22 cellular contexts compared by ENCODE assay signal in genomic region chr12:53244337-53244736, GRCh38. TPM values are rescaled to one million over a fixed set of nuclear protein-coding genes. Genes with fewer than 3 reads are reported as not detected.
DNase-seq lines count a peak whose midpoint lies in the region; ATAC-seq and TF ChIP-seq lines count a peak whose summit lies in the region.
"Had no signal": no experiment of that assay in that cellular context is flagged by ENCODE, and none has a peak within 500 bp of the region (broad histone marks: within the 10 kb centered on the region; RNA-seq: fewer than 3 reads in every experiment).

No MANE protein-coding gene starts in this region.

- H3K9me3 ChIP-seq in cardiac muscle cell (ENCODE audit: low read depth) (no peaks in the 10 kb centered on the region), left ventricle myocardium inferior (replicated peaks) (no peaks in the 10 kb centered on the region)
- H3K9me3 ChIP-seq: breast epithelium, lower lobe of right lung had no signal

- no peaks in the 10 kb centered on the region for H3K36me3 ChIP-seq in cardiac muscle cell
- no peaks in the 10 kb centered on the region for H3K36me3 ChIP-seq in left ventricle myocardium inferior
- H3K36me3 ChIP-seq: breast epithelium, lower lobe of right lung, WERI-Rb-1 had no signal

- peaks cover 6% of the 10 kb centered on the region for H3K4me1 Mint-ChIP-seq in activated T-helper 1 cell treated with anti-CD3 and anti-CD28 coated beads, Interleukin-12 subunit alpha, Interleukin-12 subunit beta, Interleukin-2, Interleukin-4 antibody, amounts not matched to agents 30 ng/mL and 10 ng/mL and 1 ng/mL, durations not matched to agents 14 hours and 24 hours and 36 hours (ENCODE audit: low read depth)
- peaks cover 27% of the 10 kb centered on the region for H3K4me1 Mint-ChIP-seq in stimulated activated memory B cell treated with anti-CD40 and anti-IgM and Interleukin-4, amounts not matched to agents 10 μg/mL and 1 μg/mL and 100 μg/mL, for 72 hours

- intact Hi-C loops in left ventricle myocardium inferior (cut with micrococcal nuclease) = no loop called here
- intact Hi-C loops in activated T-helper 1 cell treated with anti-CD3 and anti-CD28 coated beads, Interleukin-12 subunit alpha, Interleukin-12 subunit beta, Interleukin-2, Interleukin-4 antibody, amounts not matched to agents 30 ng/mL and 10 ng/mL and 1 ng/mL, durations not matched to agents 14 hours and 24 hours and 36 hours (cut with micrococcal nuclease) = no loop called here

- no peak for ATAC-seq in stimulated activated memory B cell treated with anti-CD40 and anti-IgM and Interleukin-4, amounts not matched to agents 10 μg/mL and 1 μg/mL and 100 μg/mL, for 72 hours
- no peak for ATAC-seq in GM21786 (IDR thresholded peaks at IDR 0.05; ENCODE audit: unreplicated experiment)
- ATAC-seq: activated CD8-positive, alpha-beta T cell treated with anti-CD3 and anti-CD28 coated beads, Interleukin-2, amount 10 ng/mL, durations not matched to agents 7 days and 5 days; lower lobe of right lung; Panc1 had no signal

- H3K4me3 ChIP-seq in cardiac muscle cell (no peak overlapping the region), left ventricle myocardium inferior (no peak overlapping the region)
- H3K4me3 ChIP-seq: breast epithelium, lower lobe of right lung had no signal

- H3K27me3 ChIP-seq in cardiac muscle cell = no peaks in the 10 kb centered on the region
- H3K27me3 ChIP-seq in left ventricle myocardium inferior (ENCODE audit: low read depth) = peaks cover 9% of the 10 kb centered on the region
- H3K27me3 ChIP-seq: breast epithelium had no signal

- peaks cover 14% of the 10 kb centered on the region for H3K4me1 ChIP-seq in cardiac muscle cell (ENCODE audit: low read depth)
- no peaks in the 10 kb centered on the region for H3K4me1 ChIP-seq in left ventricle myocardium inferior
- H3K4me1 ChIP-seq: breast epithelium, lower lobe of right lung had no signal

- no peaks in the 10 kb centered on the region for H3K36me3 Mint-ChIP-seq in activated T-helper 1 cell treated with anti-CD3 and anti-CD28 coated beads, Interleukin-12 subunit alpha, Interleukin-12 subunit beta, Interleukin-2, Interleukin-4 antibody, amounts not matched to agents 30 ng/mL and 10 ng/mL and 1 ng/mL, durations not matched to agents 14 hours and 24 hours and 36 hours (ENCODE audit: low read depth)
- no peaks in the 10 kb centered on the region for H3K36me3 Mint-ChIP-seq in stimulated activated memory B cell treated with anti-CD40 and anti-IgM and Interleukin-4, amounts not matched to agents 10 μg/mL and 1 μg/mL and 100 μg/mL, for 72 hours

- peaks cover 31% of the 10 kb centered on the region for H3K27me3 Mint-ChIP-seq in activated T-helper 1 cell treated with anti-CD3 and anti-CD28 coated beads, Interleukin-12 subunit alpha, Interleukin-12 subunit beta, Interleukin-2, Interleukin-4 antibody, amounts not matched to agents 30 ng/mL and 10 ng/mL and 1 ng/mL, durations not matched to agents 14 hours and 24 hours and 36 hours (ENCODE audit: insufficient read depth)
- no peaks in the 10 kb centered on the region for H3K27me3 Mint-ChIP-seq in stimulated activated memory B cell treated with anti-CD40 and anti-IgM and Interleukin-4, amounts not matched to agents 10 μg/mL and 1 μg/mL and 100 μg/mL, for 72 hours
- H3K27me3 Mint-ChIP-seq: CD4-positive, alpha-beta T cell had no signal

- peak overlapping the region; percentile 7 for H3K4me3 Mint-ChIP-seq in activated T-helper 1 cell treated with anti-CD3 and anti-CD28 coated beads, Interleukin-12 subunit alpha, Interleukin-12 subunit beta, Interleukin-2, Interleukin-4 antibody, amounts not matched to agents 30 ng/mL and 10 ng/mL and 1 ng/mL, durations not matched to agents 14 hours and 24 hours and 36 hours
- H3K4me3 Mint-ChIP-seq in stimulated activated memory B cell treated with anti-CD40 and anti-IgM and Interleukin-4, amounts not matched to agents 10 μg/mL and 1 μg/mL and 100 μg/mL, for 72 hours = no peak overlapping the region
- H3K4me3 Mint-ChIP-seq: activated CD8-positive, alpha-beta T cell treated with anti-CD3 and anti-CD28 coated beads, Interleukin-2, amount 10 ng/mL, durations not matched to agents 7 days and 5 days; CD4-positive, alpha-beta T cell had no signal

- DNase-seq in cardiac muscle cell (ENCODE audit: low read depth in 1 of 2, low spot score in 1 of 2) (peak in 1 of 2 donors; percentile 69), left ventricle myocardium inferior (no peak), COLO668 (lab: John Stamatoyannopoulos, UW; ENCODE audit: unreplicated experiment) (no peak)
- DNase-seq in activated T-helper 1 cell treated with anti-CD3 and anti-CD28 coated beads, Interleukin-12 subunit alpha, Interleukin-12 subunit beta, Interleukin-2, Interleukin-4 antibody, amounts not matched to agents 30 ng/mL and 10 ng/mL and 1 ng/mL, durations not matched to agents 14 hours and 24 hours and 36 hours (ENCODE audit: low spot score) = no peak
- DNase-seq: ACHN; activated CD8-positive, alpha-beta T cell treated with anti-CD3 and anti-CD28 coated beads, Interleukin-2, amount 10 ng/mL, durations not matched to agents 7 days and 5 days; activated T-cell treated with anti-CD3 and anti-CD28 coated beads, Interleukin-2, amount 50 U/mL, for 48 hours; CD4-positive, alpha-beta T cell; dermis blood vessel endothelial cell; GOT3; lower lobe of right lung; NCI-H1048; NCI-H2081 treated with DMSO at 0.1 percent for 48 hours; NCI-H526; stimulated activated CD4-positive, alpha-beta T cell treated with anti-CD3 and anti-CD28 coated beads, Interleukin-2, amount 100 ng/mL, for 48 hours; substantia nigra; WERI-Rb-1 had no signal

- no peaks in the 10 kb centered on the region for H3K9me3 Mint-ChIP-seq in activated T-helper 1 cell treated with anti-CD3 and anti-CD28 coated beads, Interleukin-12 subunit alpha, Interleukin-12 subunit beta, Interleukin-2, Interleukin-4 antibody, amounts not matched to agents 30 ng/mL and 10 ng/mL and 1 ng/mL, durations not matched to agents 14 hours and 24 hours and 36 hours
- H3K9me3 Mint-ChIP-seq in stimulated activated memory B cell treated with anti-CD40 and anti-IgM and Interleukin-4, amounts not matched to agents 10 μg/mL and 1 μg/mL and 100 μg/mL, for 72 hours = no peaks in the 10 kb centered on the region
- H3K9me3 Mint-ChIP-seq: CD4-positive, alpha-beta T cell had no signal

- H3K27ac ChIP-seq in cardiac muscle cell (peak overlapping the region; percentile 59), left ventricle myocardium inferior (replicated peaks) (no peak overlapping the region)
- H3K27ac ChIP-seq: breast epithelium, lower lobe of right lung had no signal

- TF ChIP-seq CTCF in cardiac muscle cell (IDR thresholded peaks at IDR 0.05; ENCODE audit: low read depth, low read length) (no peak), left ventricle myocardium inferior (IDR thresholded peaks at IDR 0.05; ENCODE audit: borderline replicate concordance) (no peak)

- H3K27ac Mint-ChIP-seq in activated T-helper 1 cell treated with anti-CD3 and anti-CD28 coated beads, Interleukin-12 subunit alpha, Interleukin-12 subunit beta, Interleukin-2, Interleukin-4 antibody, amounts not matched to agents 30 ng/mL and 10 ng/mL and 1 ng/mL, durations not matched to agents 14 hours and 24 hours and 36 hours = no peak overlapping the region
- peak overlapping the region; percentile 18 for H3K27ac Mint-ChIP-seq in stimulated activated memory B cell treated with anti-CD40 and anti-IgM and Interleukin-4, amounts not matched to agents 10 μg/mL and 1 μg/mL and 100 μg/mL, for 72 hours
- H3K27ac Mint-ChIP-seq: activated CD8-positive, alpha-beta T cell treated with anti-CD3 and anti-CD28 coated beads, Interleukin-2, amount 10 ng/mL, durations not matched to agents 7 days and 5 days; CD4-positive, alpha-beta T cell had no signal

RNA-seq across cellular contexts. Expression of gene RARG, which starts 12.3 kb away (rescaled TPM):
- total RNA-seq in cardiac muscle cell (15.5 and 30.4 TPM in 2 replicates), left ventricle myocardium inferior (14.9 TPM)
- polyA plus RNA-seq in cardiac muscle cell = 13.0 and 19.2 TPM in 2 replicates
- 58.6 and 61.6 TPM in 2 replicates for total RNA-seq in activated T-helper 1 cell treated with anti-CD3 and anti-CD28 coated beads, Interleukin-12 subunit alpha, Interleukin-12 subunit beta, Interleukin-2, Interleukin-4 antibody, amounts not matched to agents 30 ng/mL and 10 ng/mL and 1 ng/mL, durations not matched to agents 14 hours and 24 hours and 36 hours

RNA-seq across cellular contexts. Expression of gene ESPL1, which starts 23.8 kb away (rescaled TPM):
- 7.8 and 23.9 TPM in 2 replicates for total RNA-seq in cardiac muscle cell
- polyA plus RNA-seq in cardiac muscle cell = 1.3 and 4.8 TPM in 2 replicates
- 0.36 TPM for total RNA-seq in left ventricle myocardium inferior
- 61.2 and 68.4 TPM in 2 replicates for total RNA-seq in activated T-helper 1 cell treated with anti-CD3 and anti-CD28 coated beads, Interleukin-12 subunit alpha, Interleukin-12 subunit beta, Interleukin-2, Interleukin-4 antibody, amounts not matched to agents 30 ng/mL and 10 ng/mL and 1 ng/mL, durations not matched to agents 14 hours and 24 hours and 36 hours

RNA-seq across cellular contexts. Expression of gene ITGB7, which starts 37.3 kb away (rescaled TPM):
- total RNA-seq in cardiac muscle cell (0.25 and 1.1 TPM in 2 replicates), left ventricle myocardium inferior (1.1 TPM)
- polyA plus RNA-seq in cardiac muscle cell = 0.55 and 0.86 TPM in 2 replicates
- total RNA-seq in activated T-helper 1 cell treated with anti-CD3 and anti-CD28 coated beads, Interleukin-12 subunit alpha, Interleukin-12 subunit beta, Interleukin-2, Interleukin-4 antibody, amounts not matched to agents 30 ng/mL and 10 ng/mL and 1 ng/mL, durations not matched to agents 14 hours and 24 hours and 36 hours = 258 and 266 TPM in 2 replicates
- total RNA-seq: glomerular endothelial cell had no signal

RNA-seq across cellular contexts. Expression of gene PFDN5, which starts 51.0 kb away (rescaled TPM):
- 435 and 511 TPM in 2 replicates for total RNA-seq in cardiac muscle cell
- 548 and 553 TPM in 2 replicates for polyA plus RNA-seq in cardiac muscle cell
- total RNA-seq in left ventricle myocardium inferior = 399 TPM
- total RNA-seq in activated T-helper 1 cell treated with anti-CD3 and anti-CD28 coated beads, Interleukin-12 subunit alpha, Interleukin-12 subunit beta, Interleukin-2, Interleukin-4 antibody, amounts not matched to agents 30 ng/mL and 10 ng/mL and 1 ng/mL, durations not matched to agents 14 hours and 24 hours and 36 hours = 344 and 350 TPM in 2 replicates

RNA-seq across cellular contexts. Expression of gene MYG1, which starts 55.2 kb away (rescaled TPM):
- total RNA-seq in cardiac muscle cell (69.5 and 71.0 TPM in 2 replicates), left ventricle myocardium inferior (34.8 TPM)
- 73.3 and 75.4 TPM in 2 replicates for polyA plus RNA-seq in cardiac muscle cell
- total RNA-seq in activated T-helper 1 cell treated with anti-CD3 and anti-CD28 coated beads, Interleukin-12 subunit alpha, Interleukin-12 subunit beta, Interleukin-2, Interleukin-4 antibody, amounts not matched to agents 30 ng/mL and 10 ng/mL and 1 ng/mL, durations not matched to agents 14 hours and 24 hours and 36 hours = 107 and 111 TPM in 2 replicates

Comparison
In these comparisons a context has a peak if more than half of its experiments do, and no peak if none do; other contexts are left out.
1. RNA of gene ITGB7, which starts 37.3 kb away (total RNA-seq): 258 to 266 TPM in activated T-helper 1 cell treated with anti-CD3 and anti-CD28 coated beads, Interleukin-12 subunit alpha, Interleukin-12 subunit beta, Interleukin-2, Interleukin-4 antibody, amounts not matched to agents 30 ng/mL and 10 ng/mL and 1 ng/mL, durations not matched to agents 14 hours and 24 hours and 36 hours; 0.25 to 1.1 TPM in cardiac muscle cell and 1.1 TPM in left ventricle myocardium inferior (single experiment); every median in the first group is over 100 times any median in the second.